11 cellular contexts compared by ENCODE assay signal in genomic region chr2:47193607-47194006, GRCh38. TPM values are rescaled to one million over a fixed set of nuclear protein-coding genes. Genes with fewer than 3 reads are reported as not detected.
DNase-seq lines count a peak whose midpoint lies in the region; ATAC-seq, FAIRE-seq and TF ChIP-seq lines count a peak whose summit lies in the region.
"Had no signal": no experiment of that assay in that cellular context is flagged by ENCODE, and none has a peak within 500 bp of the region (broad histone marks: within the 10 kb centered on the region; RNA-seq: fewer than 3 reads in every experiment).

No MANE protein-coding gene starts in this region.

- POLR2A ChIA-PET in H1 (lab: Charles Lee; ENCODE audit: partially characterized antibody), result interaction anchor here (0.5 to 0.8 kb wide), 3 partner anchors 9 to 53 kb away, joined by 3 read pairs; no protein-coding TSS in a partner anchor

- ATAC-seq in body of pancreas, result no peak

- DNase-seq in D341Med (ENCODE audit: low spot score) (peak; percentile 40), NCI-H446 treated with DMSO at 0.1 percent for 48 hours (lab: John Stamatoyannopoulos, UW) (peak; percentile 73), H1 (ENCODE audit: low read depth in 1 of 2, low spot score in 2 of 2) (no peak), body of pancreas (no peak), NCI-H1092 treated with DMSO at 0.1 percent for 48 hours (lab: John Stamatoyannopoulos, UW) (no peak), HuH-7.5 (ENCODE audit: low spot score) (no peak)
- DNase-seq in stimulated activated CD8-positive, alpha-beta memory T cell treated with anti-CD3 and anti-CD28 coated beads, Interleukin-4, amount 100 ng/mL, for 48 hours, result no peak

- H3K79me1 ChIP-seq in H1 (ENCODE audit: low read depth, low read length), result no peaks in the 10 kb centered on the region

- H3K9ac ChIP-seq in H1 (replicated peaks in 1 of 4; ENCODE audit: extremely low read depth in 1 of 4, low read depth in 3 of 4, low read length in 3 of 4), result no peak overlapping the region

- H3K4ac ChIP-seq in H1 (replicated peaks; ENCODE audit: insufficient read length, low read depth, low read length), result no peak overlapping the region

- H2AK5ac ChIP-seq in H1 (ENCODE audit: low read depth, low read length), result no peak overlapping the region

- H3K27me3 ChIP-seq in H1 (replicated peaks in 1 of 4; ENCODE audit: control insufficient read depth in 3 of 4, extremely low read depth in 1 of 4, insufficient read depth in 3 of 4, low read length in 3 of 4), result no peaks in the 10 kb centered on the region
- no peaks in the 10 kb centered on the region for H3K27me3 ChIP-seq in body of pancreas

- intact Hi-C loops in body of pancreas (cut with DNase I), result no loop called here

- H3K79me2 ChIP-seq in H1 (ENCODE audit: control insufficient read depth in 1 of 2, insufficient read depth in 2 of 2, low read length in 2 of 2), result no peaks in the 10 kb centered on the region

- no peaks in the 10 kb centered on the region for H3K9me3 Mint-ChIP-seq in nephron
- H3K9me3 Mint-ChIP-seq: T-helper 2 cell treated with Interferon-gamma antibody and Interleukin-4, amounts not matched to agents 5 μg/mL and 100 μg/mL, for 36 hours had no signal

- H3K27ac ChIP-seq in H1 (ENCODE audit: low read depth, low read length), result 0 out of 2 replicates have a peak overlapping the region, but pooled peaks have one; percentile 13
- no peak overlapping the region for H3K27ac ChIP-seq in body of pancreas

- peak overlapping the region; percentile 88; the same call in 1 of the 2 replicates for H3K18ac ChIP-seq in H1 (ENCODE audit: extremely low read depth, low read length)

- H3K27ac Mint-ChIP-seq in nephron, result peak overlapping the region; percentile 94 to 98 (median 97)
- H3K27ac Mint-ChIP-seq: T-helper 2 cell treated with Interferon-gamma antibody and Interleukin-4, amounts not matched to agents 5 μg/mL and 100 μg/mL, for 36 hours had no signal

- no peak for TF ChIP-seq RAD21 in H1 (IDR thresholded peaks at IDR 0.05 in 1 of 2, conservative IDR thresholded peaks at IDR 0.05 in 1 of 2; ENCODE audit: low read depth in 2 of 2, low read length in 2 of 2)

- H3K36me3 Mint-ChIP-seq in nephron (ENCODE audit: low read depth), result no peaks in the 10 kb centered on the region

- no peak for FAIRE-seq in H1 (lab: Jason Lieb, UNC)

- TF ChIP-seq CTCF in H1 (IDR thresholded peaks at IDR 0.05; ENCODE audit: control extremely low read depth in 1 of 3, insufficient read depth in 1 of 3, low read depth in 1 of 3, low read length in 3 of 3) (no peak), nephron (IDR thresholded peaks at IDR 0.05; ENCODE audit: unreplicated experiment in 3 of 3) (no peak), body of pancreas (IDR thresholded peaks at IDR 0.05) (no peak)

- H2BK15ac ChIP-seq in H1 (ENCODE audit: low read length), result 0 out of 2 replicates have a peak overlapping the region, but pooled peaks have one; percentile 9

- no peaks in the 10 kb centered on the region for H4K20me1 ChIP-seq in H1 (replicated peaks in 1 of 2; ENCODE audit: control insufficient read depth in 1 of 2, insufficient read depth in 2 of 2, low read length in 2 of 2)

- no peak overlapping the region for H4K5ac ChIP-seq in H1 (ENCODE audit: insufficient read length, low read depth, low read length)

- no peak overlapping the region for H4K8ac ChIP-seq in H1 (ENCODE audit: extremely low read depth, insufficient read depth, low read length)

- H3K4me2 ChIP-seq in H1 (ENCODE audit: insufficient read depth in 1 of 2, low read depth in 2 of 2, low read length in 2 of 2), result peak overlapping the region in 1 of 2 experiments; percentile 58; a peak in 1 of 4 replicates

- H3K9me3 ChIP-seq in H1 (ENCODE audit: insufficient read depth in 2 of 2, low read depth in 1 of 2, low read length in 1 of 2) (no peaks in the 10 kb centered on the region), body of pancreas (no peaks in the 10 kb centered on the region)
- H3K9me3 ChIP-seq: thoracic aorta had no signal

- H4K91ac ChIP-seq in H1 (replicated peaks; ENCODE audit: insufficient read length, low read length), result peak overlapping the region; percentile 89

- no peaks in the 10 kb centered on the region for H3K27me3 Mint-ChIP-seq in nephron (ENCODE audit: low read depth)

- peak overlapping the region; percentile 93; the same call in 1 of the 2 replicates for H2BK12ac ChIP-seq in H1 (ENCODE audit: low read depth, low read length)

- H2BK20ac ChIP-seq in H1 (ENCODE audit: low read length), result peak overlapping the region; percentile 88; the same call in 1 of the 2 replicates

- CTCF ChIA-PET in H1 (lab: Charles Lee; ENCODE audit: partially characterized antibody), result interaction anchor here (0.8 to 1.3 kb wide), 3 partner anchors 89 to 116 kb away, joined by 3 to 4 read pairs (median 3); no protein-coding TSS in a partner anchor

- H3K56ac ChIP-seq in H1 (replicated peaks; ENCODE audit: insufficient read length, low read depth, low read length), result no peak overlapping the region

- peaks cover 16 to 32% (median 27%) of the 10 kb centered on the region in 4 experiments for H3K4me1 ChIP-seq in H1 (replicated peaks in 1 of 4; ENCODE audit: control insufficient read depth in 3 of 4, insufficient read depth in 4 of 4, low read length in 3 of 4)
- no peaks in the 10 kb centered on the region for H3K4me1 ChIP-seq in body of pancreas

- H3K4me1 Mint-ChIP-seq in nephron, result peaks cover 76% of the 10 kb centered on the region

- H3K4me3 ChIP-seq in H1 (ENCODE audit: extremely low read depth in 1 of 4, insufficient read depth in 2 of 4, low read depth in 3 of 4, low read length in 4 of 4) (no peak overlapping the region; a peak in 2 of 8 replicates), body of pancreas (no peak overlapping the region)
- H3K4me3 ChIP-seq: thoracic aorta had no signal

- no peak overlapping the region for H3K23ac ChIP-seq in H1 (ENCODE audit: insufficient read length)

- no peaks in the 10 kb centered on the region; the same call in 1 of the 2 replicates for H3K23me2 ChIP-seq in H1 (ENCODE audit: low read depth, low read length)

- no peak overlapping the region for H3K14ac ChIP-seq in H1 (ENCODE audit: insufficient read length)

- peak overlapping the region; percentile 78; the same call in 1 of the 2 replicates for H2AFZ ChIP-seq in H1 (ENCODE audit: low read length)

- H3K36me3 ChIP-seq in H1 (ENCODE audit: control insufficient read depth in 2 of 4, insufficient read depth in 4 of 4, low read length in 3 of 4) (no peaks in the 10 kb centered on the region), body of pancreas (replicated peaks in 1 of 2; ENCODE audit: insufficient read depth in 1 of 2, low read depth in 2 of 2) (no peaks in the 10 kb centered on the region)
- H3K36me3 ChIP-seq: thoracic aorta had no signal

- TF ChIP-seq POLR2A in H1 (IDR thresholded peaks at IDR 0.05; ENCODE audit: control extremely low read depth in 1 of 2, low read depth in 2 of 2, low read length in 2 of 2) (no peak), body of pancreas (IDR thresholded peaks at IDR 0.05) (no peak)

- peak overlapping the region; percentile 82; the same call in 1 of the 2 replicates for H2BK5ac ChIP-seq in H1 (ENCODE audit: low read depth, low read length)

- peak overlapping the region in 2 of 3 experiments; percentile 49 to 66 for H3K4me3 Mint-ChIP-seq in nephron
- H3K4me3 Mint-ChIP-seq: T-helper 2 cell treated with Interferon-gamma antibody and Interleukin-4, amounts not matched to agents 5 μg/mL and 100 μg/mL, for 36 hours had no signal

- TF ChIP-seq EP300 in H1 (IDR thresholded peaks at IDR 0.05; ENCODE audit: borderline replicate concordance in 1 of 2, low read depth in 2 of 2, low read length in 2 of 2), result no peak

- WGBS in H1 (ENCODE audit: extremely low coverage in 1 of 2, insufficient coverage in 1 of 2, insufficient read length in 1 of 2, insufficient replicate concordance in 2 of 2, low coverage in 1 of 2, low lambda C conversion rate in 2 of 2, missing lambda C conversion rate in 1 of 2), 2 experiments, result 59% methylated on average over 6 of the region's 6 CpGs; no CpG with 5 or more reads in 1 of the 2 experiments
- 73 to 82% methylated on average over 6 of the region's 6 CpGs for WGBS in body of pancreas, 2 donors

- peak overlapping the region; percentile 71 for H2BK120ac ChIP-seq in H1 (replicated peaks; ENCODE audit: low read depth, low read length)

TF ChIP-seq in H1, 55 proteins besides CTCF, POLR2A, EP300 and RAD21 (continues in another document):
- TF ChIP-seq SUZ12 (IDR thresholded peaks at IDR 0.05; ENCODE audit: low read length) (no peak), ATF2 (IDR thresholded peaks at IDR 0.05; ENCODE audit: low read length) (no peak), KDM1A (IDR thresholded peaks at IDR 0.05; ENCODE audit: borderline replicate concordance, low read length) (no peak)

RNA-seq across cellular contexts. Expression of gene CALM2, which starts 17.3 kb away (rescaled TPM):
- 456 and 476 TPM in 2 replicates for total RNA-seq in H1 (2021; fragmentation: NEBNext Ultra II Directional; extraction: Animal tissue kit (Norgen Biotek cat#: 25700))
- 137 and 333 TPM in 2 replicates for polyA plus RNA-seq in H1 (2011; rRNA removed)
- 433 TPM for polyA plus RNA-seq in H1 (2011; cell fraction: cytosol; rRNA removed)
- polyA plus RNA-seq in H1 (2011; cell fraction: nucleus; rRNA removed), result 26.8 TPM
- polyA plus RNA-seq in H1 (2012, experiment 1 of 2), result 289 to 574 TPM (median 317 TPM) in 4 replicates
- 276 TPM for polyA plus RNA-seq in H1 (2012, experiment 2 of 2)
- polyA plus RNA-seq in H1 (2013, experiment 1 of 2), result 270 TPM
- polyA plus RNA-seq in H1 (2013, experiment 2 of 2), result 276 TPM
- polyA minus RNA-seq in H1 (2011; rRNA and poly(A)+ RNA removed), result 58.3 and 61.2 TPM in 2 replicates
- 82.9 TPM for polyA minus RNA-seq in H1 (2011; cell fraction: cytosol; rRNA and poly(A)+ RNA removed)
- 70.2 TPM for polyA minus RNA-seq in H1 (2011; cell fraction: nucleus; rRNA and poly(A)+ RNA removed)
- 100 to 1,000 TPM; 167 to 208 TPM for total RNA-seq in body of pancreas

RNA-seq across cellular contexts. Expression of gene STPG4, which starts 38.5 kb away (rescaled TPM):
- 0.27 and 0.28 TPM in 2 replicates for total RNA-seq in H1 (2021; fragmentation: NEBNext Ultra II Directional; extraction: Animal tissue kit (Norgen Biotek cat#: 25700))
- not detected in 2 replicates for polyA plus RNA-seq in H1 (2011; rRNA removed)
- polyA plus RNA-seq in H1 (2011; cell fraction: cytosol; rRNA removed), result not detected
- 0.20 TPM for polyA plus RNA-seq in H1 (2011; cell fraction: nucleus; rRNA removed)
- 0.21 TPM in 1 of 4 replicates, not detected in the others for polyA plus RNA-seq in H1 (2012, experiment 1 of 2)
- not detected for polyA plus RNA-seq in H1 (2012, experiment 2 of 2)
- 0.08 TPM for polyA plus RNA-seq in H1 (2013, experiment 1 of 2)
- polyA plus RNA-seq in H1 (2013, experiment 2 of 2), result 0.11 TPM
- polyA minus RNA-seq in H1 (2011; rRNA and poly(A)+ RNA removed), result not detected in 2 replicates
- polyA minus RNA-seq in H1 (2011; cell fraction: cytosol; rRNA and poly(A)+ RNA removed), result not detected
- polyA minus RNA-seq in H1 (2011; cell fraction: nucleus; rRNA and poly(A)+ RNA removed), result 0.90 TPM
- not detected for total RNA-seq in body of pancreas
- total RNA-seq: epithelial cell of proximal tubule, thoracic aorta had no signal

Comparison
In these comparisons a context has a peak if more than half of its experiments do, and no peak if none do; other contexts are left out.
1. DNase-seq: peak in D341Med (single experiment) and NCI-H446 treated with DMSO at 0.1 percent for 48 hours (single experiment); none in H1 (0 of 2), body of pancreas (0 of 4), stimulated activated CD8-positive, alpha-beta memory T cell treated with anti-CD3 and anti-CD28 coated beads, Interleukin-4, amount 100 ng/mL, for 48 hours (single experiment), NCI-H1092 treated with DMSO at 0.1 percent for 48 hours (single experiment) and HuH-7.5 (single experiment).